8 cellular contexts compared by ENCODE assay signal in the genomic region with DNA sequence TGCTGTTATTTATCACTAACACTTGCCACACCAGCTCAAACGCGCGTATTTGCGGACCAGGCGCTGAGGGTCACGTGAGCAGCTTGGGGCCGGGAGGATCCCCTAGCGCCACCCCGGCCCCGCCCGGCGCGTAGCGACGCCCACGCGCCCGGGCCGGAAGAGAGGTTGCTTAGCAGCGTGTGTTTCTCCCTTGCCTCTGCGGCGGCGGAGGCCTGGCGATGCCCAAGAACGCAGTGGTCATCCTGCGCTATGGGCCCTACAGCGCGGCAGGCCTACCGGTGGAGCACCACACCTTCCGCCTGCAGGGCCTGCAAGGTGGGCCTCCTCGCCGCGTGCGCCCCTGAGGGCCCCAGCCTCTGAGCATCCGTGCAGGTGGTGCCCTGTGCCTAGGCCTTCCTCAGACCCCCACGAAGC. TPM values are rescaled to one million over a fixed set of nuclear protein-coding genes. Genes with fewer than 3 reads are reported as not detected.
DNase-seq lines count a peak whose midpoint lies in the region; ATAC-seq and TF ChIP-seq lines count a peak whose summit lies in the region.
"Had no signal": no experiment of that assay in that cellular context is flagged by ENCODE, and none has a peak within 500 bp of the region (broad histone marks: within the 10 kb centered on the region; RNA-seq: fewer than 3 reads in every experiment).

A gene with protein sequence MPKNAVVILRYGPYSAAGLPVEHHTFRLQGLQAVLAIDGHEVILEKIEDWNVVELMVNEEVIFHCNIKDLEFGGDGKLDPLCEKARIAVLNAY (plus strand): TSS at position 172 of the 414 bp plus-strand sequence. CDS start 47 bp downstream, at position 219.

- no peak within 1 kb of the TSS for H3K9ac ChIP-seq in GM23248

- H3K9me3 Mint-ChIP-seq in endothelial cell (ENCODE audit: unreplicated experiment) (no peaks in the 10 kb centered on the region), mesothelial cell of epicardium (peaks cover 34% of the 10 kb centered on the region)

- no peak for TF ChIP-seq CTCF in endothelial cell (IDR thresholded peaks at IDR 0.05; ENCODE audit: unreplicated experiment)
- no peak for TF ChIP-seq CTCF in mesothelial cell of epicardium (IDR thresholded peaks at IDR 0.05; ENCODE audit: unreplicated experiment)
- no peak for TF ChIP-seq CTCF in tibial nerve (IDR thresholded peaks at IDR 0.05)
- TF ChIP-seq CTCF in ovary (IDR thresholded peaks at IDR 0.05), result no peak

- no peaks in the 10 kb centered on the region for H3F3A ChIP-seq in GM23248 (ENCODE audit: insufficient read depth)

- peak within 1 kb of the TSS; percentile 17 for H3K4me2 ChIP-seq in GM23248 (ENCODE audit: unreplicated experiment)

- no peaks in the 10 kb centered on the region for H3K79me2 ChIP-seq in GM23248 (ENCODE audit: insufficient read depth)

- intact Hi-C loops in ovary (cut with DNase I), result no loop called here

- H4K20me1 ChIP-seq in GM23248 (ENCODE audit: insufficient read depth), result no peaks in the 10 kb centered on the region

- H3K4me3 Mint-ChIP-seq in endothelial cell (ENCODE audit: unreplicated experiment) (peak within 1 kb of the TSS; percentile 61), mesothelial cell of epicardium (peak within 1 kb of the TSS; percentile 52)

- no peak within 1 kb of the TSS for H3K27ac Mint-ChIP-seq in endothelial cell (ENCODE audit: unreplicated experiment)
- no peak within 1 kb of the TSS for H3K27ac Mint-ChIP-seq in mesothelial cell of epicardium
- H3K27ac Mint-ChIP-seq: naive thymus-derived CD4-positive, alpha-beta T cell had no signal

- no peak within 1 kb of the TSS for H2AFZ ChIP-seq in GM23248

- no peaks in the 10 kb centered on the region for H3K9me2 ChIP-seq in GM23248 (ENCODE audit: insufficient read depth)

- H3K4me3 ChIP-seq in GM23248 (peak within 1 kb of the TSS; percentile 10; the same call in 1 of the 2 replicates), tibial nerve (no peak within 1 kb of the TSS), ovary (no peak within 1 kb of the TSS)

- TF ChIP-seq EP300 in tibial nerve (IDR thresholded peaks at IDR 0.05) (no peak), ovary (IDR thresholded peaks at IDR 0.05) (no peak)

- in situ Hi-C loops in GM23248 (cut with MboI), result no loop called here

- TF ChIP-seq POLR2A in tibial nerve (IDR thresholded peaks at IDR 0.05) (no peak), ovary (IDR thresholded peaks at IDR 0.05) (no peak)

- peaks cover 4% of the 10 kb centered on the region for H3K27me3 Mint-ChIP-seq in endothelial cell (ENCODE audit: unreplicated experiment)
- peaks cover 78% of the 10 kb centered on the region for H3K27me3 Mint-ChIP-seq in mesothelial cell of epicardium (ENCODE audit: low read depth)

- ATAC-seq in GM18909 (IDR thresholded peaks at IDR 0.05; ENCODE audit: poor library complexity, unreplicated experiment), result no peak
- ATAC-seq: naive thymus-derived CD4-positive, alpha-beta T cell had no signal

- H3K4me1 Mint-ChIP-seq in endothelial cell (ENCODE audit: unreplicated experiment) (peaks cover 4% of the 10 kb centered on the region), mesothelial cell of epicardium (peaks cover 4% of the 10 kb centered on the region)

- DNase-seq in GM23248 (peak; percentile 74), NCI-H82 (lab: John Stamatoyannopoulos, UW) (peak; percentile 60), endothelial cell (ENCODE audit: low spot score) (peak; percentile 84), mesothelial cell of epicardium (ENCODE audit: low spot score in 2 of 2, unreplicated experiment in 2 of 2) (peak; percentile 46 to 64), tibial nerve (ENCODE audit: low spot score in 2 of 2) (no peak), ovary (no peak)

- H3K27me3 ChIP-seq in GM23248 (replicated peaks; ENCODE audit: insufficient read depth), result peaks cover 46% of the 10 kb centered on the region
- H3K27me3 ChIP-seq in tibial nerve, result no peaks in the 10 kb centered on the region
- no peaks in the 10 kb centered on the region for H3K27me3 ChIP-seq in ovary

- H3K27ac ChIP-seq in GM23248, result no peak within 1 kb of the TSS
- no peak within 1 kb of the TSS for H3K27ac ChIP-seq in tibial nerve
- H3K27ac ChIP-seq in ovary, result no peak within 1 kb of the TSS

- 4 to 7% methylated on average over 32 to 33 of the region's 36 CpGs for WGBS in GM23248 (ENCODE audit: low coverage in 1 of 2, low lambda C conversion rate in 2 of 2, missing lambda C conversion rate in 2 of 2), 2 experiments
- 12 to 33% methylated on average over 8 to 29 of the region's 36 CpGs for WGBS in tibial nerve, 2 donors
- 6 to 7% (median 6%) methylated on average over 33 to 36 of the region's 36 CpGs for WGBS in ovary, 3 donors

- H3K36me3 ChIP-seq in GM23248 (ENCODE audit: low read depth), result no peaks in the 10 kb centered on the region
- no peaks in the 10 kb centered on the region for H3K36me3 ChIP-seq in tibial nerve
- no peaks in the 10 kb centered on the region for H3K36me3 ChIP-seq in ovary

- H3K36me3 Mint-ChIP-seq in endothelial cell (ENCODE audit: low read depth, unreplicated experiment) (no peaks in the 10 kb centered on the region), mesothelial cell of epicardium (no peaks in the 10 kb centered on the region)

- no peaks in the 10 kb centered on the region for H3K9me3 ChIP-seq in GM23248 (ENCODE audit: low read depth)
- peaks cover 0 to 40% (median 0%) of the 10 kb centered on the region in 4 donors for H3K9me3 ChIP-seq in tibial nerve
- H3K9me3 ChIP-seq in ovary, result peaks cover 0 to 4% of the 10 kb centered on the region in 2 donors

- H3K4me1 ChIP-seq in GM23248 (ENCODE audit: insufficient read depth) (no peaks in the 10 kb centered on the region), tibial nerve (peaks cover 0 to 4% (median 0%) of the 10 kb centered on the region in 4 donors), ovary (ENCODE audit: insufficient read depth) (no peaks in the 10 kb centered on the region)

RNA-seq across cellular contexts. Expression of the gene that starts here (rescaled TPM):
- total RNA-seq in GM23248 (2014; rRNA removed; shearing (Covaris generic)), result not detected in 2 replicates
- polyA plus RNA-seq in GM23248 (2016; fragmentation: Nextera tagmentation; extraction: Ambion mirVana) (not detected in 2 replicates), ovary (not detected)
- total RNA-seq in endothelial cell (ENCODE audit: unreplicated experiment) (not detected), mesothelial cell of epicardium (not detected in 3 replicates), tibial nerve (not detected), ovary (not detected)
- total RNA-seq: naive thymus-derived CD4-positive, alpha-beta T cell had no signal
- polyA plus RNA-seq: naive thymus-derived CD4-positive, alpha-beta T cell had no signal

Comparison
In these comparisons a context has a peak if more than half of its experiments do, and no peak if none do; other contexts are left out.
1. Peak in DNase-seq, H3K4me3 ChIP-seq and H3K4me2 ChIP-seq in GM23248; RNA of the gene not detected or under 1 TPM.
2. Peak in DNase-seq in endothelial cell; RNA of the gene not detected or under 1 TPM.
3. Peak in DNase-seq in mesothelial cell of epicardium; RNA of the gene not detected or under 1 TPM.